In genomic region chr12:125132698-125133400, GRCh38 we compare ENCODE assay signal across 24 cellular contexts. TPM values are rescaled to one million over a fixed set of nuclear protein-coding genes. Genes with fewer than 3 reads are reported as not detected.
DNase-seq lines count a peak whose midpoint lies in the region; ATAC-seq and TF ChIP-seq lines count a peak whose summit lies in the region.
"Had no signal": no experiment of that assay in that cellular context is flagged by ENCODE, and none has a peak within 500 bp of the region (broad histone marks: within the 10 kb centered on the region; RNA-seq: fewer than 3 reads in every experiment).

No MANE protein-coding gene starts in this region.

- intact Hi-C loops in MCF 10A (cut with micrococcal nuclease), result no loop called here
- intact Hi-C loops in mammary epithelial cell (cut with micrococcal nuclease), result no loop called here

- H3K4me3 Mint-ChIP-seq in MCF 10A (ENCODE audit: unreplicated experiment), result no peak overlapping the region
- H3K4me3 Mint-ChIP-seq in progenitor cell of endocrine pancreas (ENCODE audit: low read depth), result no peak overlapping the region
- H3K4me3 Mint-ChIP-seq: activated naive CD4-positive, alpha-beta T cell treated with anti-CD3 and anti-CD28 coated beads, Interleukin-2, amount 10 ng/mL, durations not matched to agents 7 days and 5 days; activated T-cell treated with anti-CD3 and anti-CD28 coated beads, Interleukin-2, amount 50 U/mL, for 4 hours had no signal

- TF ChIP-seq CTCF in MCF 10A (IDR thresholded peaks at IDR 0.05; ENCODE audit: unreplicated experiment), result no peak
- no peak for TF ChIP-seq CTCF in mammary epithelial cell (conservative IDR thresholded peaks at IDR 0.05 in 1 of 2, IDR thresholded peaks at IDR 0.05 in 1 of 2; ENCODE audit: extremely low read depth in 1 of 2, insufficient read depth in 1 of 2, low read depth in 1 of 2, low read length in 2 of 2)
- no peak for TF ChIP-seq CTCF in progenitor cell of endocrine pancreas (IDR thresholded peaks at IDR 0.05; ENCODE audit: unreplicated experiment)

- no peak overlapping the region for H3K9ac ChIP-seq in mammary epithelial cell (ENCODE audit: insufficient read depth, low read length)

- H3K27me3 ChIP-seq in mammary epithelial cell (ENCODE audit: insufficient read depth, low read length), result no peaks in the 10 kb centered on the region
- H3K27me3 ChIP-seq: foreskin keratinocyte, neutrophil had no signal

- H3K4me1 Mint-ChIP-seq in MCF 10A (ENCODE audit: insufficient read depth, unreplicated experiment) (no peaks in the 10 kb centered on the region), progenitor cell of endocrine pancreas (ENCODE audit: low read depth) (no peaks in the 10 kb centered on the region)
- H3K4me1 Mint-ChIP-seq: activated naive CD4-positive, alpha-beta T cell treated with anti-CD3 and anti-CD28 coated beads, Interleukin-2, amount 10 ng/mL, durations not matched to agents 7 days and 5 days had no signal

- no peak overlapping the region for H3K4me2 ChIP-seq in mammary epithelial cell (ENCODE audit: insufficient read depth, low read depth, low read length)

- ATAC-seq in GM18868 (IDR thresholded peaks at IDR 0.05; ENCODE audit: unreplicated experiment), result no peak
- ATAC-seq: activated T-cell treated with anti-CD3 and anti-CD28 coated beads, Interleukin-2, amount 50 U/mL, for 4 hours; foreskin keratinocyte; left lobe of liver had no signal

- H3K36me3 ChIP-seq in mammary epithelial cell (ENCODE audit: insufficient read depth, low read length), result peaks cover 6% of the 10 kb centered on the region

- H3K36me3 Mint-ChIP-seq in MCF 10A (ENCODE audit: insufficient read depth, unreplicated experiment) (peaks cover 42% of the 10 kb centered on the region), progenitor cell of endocrine pancreas (ENCODE audit: insufficient read depth) (peaks cover 19% of the 10 kb centered on the region)

- H3K4me1 ChIP-seq in mammary epithelial cell (ENCODE audit: insufficient read depth, low read length), result no peaks in the 10 kb centered on the region
- H3K4me1 ChIP-seq: Caco-2, foreskin keratinocyte had no signal

- no peak overlapping the region for H2AFZ ChIP-seq in mammary epithelial cell (ENCODE audit: low read depth, low read length)

- POLR2A ChIA-PET in MCF 10A (lab: Yijun Ruan, JAX), result no interaction called here

- dilution Hi-C loops in mammary epithelial cell (cut with HindIII; ENCODE audit: low sequenced_read_pairs), result loop anchor here (5.0 kb wide), 1 partner anchor 61 kb away; no protein-coding TSS in a partner anchor

- no peaks in the 10 kb centered on the region for H3K79me2 ChIP-seq in mammary epithelial cell (ENCODE audit: insufficient read depth, low read length)

- no peaks in the 10 kb centered on the region for H3K9me3 ChIP-seq in mammary epithelial cell (replicated peaks; ENCODE audit: insufficient read depth, low read length)
- H3K9me3 ChIP-seq: Caco-2, neutrophil had no signal

- DNase-seq in MCF 10A (ENCODE audit: unreplicated experiment), result no peak
- no peak for DNase-seq in mammary epithelial cell
- peak; percentile 15 for DNase-seq in SIG-M5 (lab: John Stamatoyannopoulos, UW)
- peak; percentile 5 for DNase-seq in fibroblast of peridontal ligament (ENCODE audit: extremely low read depth)
- DNase-seq in NCI-H2171 (lab: John Stamatoyannopoulos, UW), result no peak
- DNase-seq in progenitor cell of endocrine pancreas (ENCODE audit: low spot score, unreplicated experiment), result no peak
- DNase-seq in H4 (ENCODE audit: low spot score), result no peak
- DNase-seq: activated CD8-positive, alpha-beta memory T cell treated with anti-CD3 and anti-CD28 coated beads for 24 hours; activated naive CD4-positive, alpha-beta T cell treated with anti-CD3 and anti-CD28 coated beads, Interleukin-2, amount 10 ng/mL, durations not matched to agents 7 days and 5 days; activated T-cell treated with anti-CD3 and anti-CD28 coated beads, Interleukin-2, amount 50 U/mL, for 4 hours; Caco-2; EL; foreskin keratinocyte; NCI-H1105; NCI-H2029 treated with DMSO at 0.1 percent for 48 hours; SHP77; small intestine; stimulated activated CD4-positive, alpha-beta T cell treated with anti-CD3 and anti-CD28 coated beads, Interleukin-2, amount 100 ng/mL, for 48 hours; stimulated activated naive CD4-positive, alpha-beta T cell treated with Interleukin-2 at 50 U/mL for 16 hours had no signal

- H4K20me1 ChIP-seq in mammary epithelial cell (ENCODE audit: insufficient read depth, low read length), result no peaks in the 10 kb centered on the region

- in situ Hi-C loops in mammary epithelial cell (cut with MboI; ENCODE audit: low sequenced_read_pairs in 2 of 2), result no loop called here

- WGBS in mammary epithelial cell (ENCODE audit: low coverage, missing lambda C conversion rate), result 95% methylated on average over 15 of the region's 16 CpGs

- H3K27ac Mint-ChIP-seq in MCF 10A (ENCODE audit: low read depth, unreplicated experiment) (peak overlapping the region; percentile 67), progenitor cell of endocrine pancreas (no peak overlapping the region)
- H3K27ac Mint-ChIP-seq: activated naive CD4-positive, alpha-beta T cell treated with anti-CD3 and anti-CD28 coated beads, Interleukin-2, amount 10 ng/mL, durations not matched to agents 7 days and 5 days had no signal

- no peaks in the 10 kb centered on the region for H3K27me3 Mint-ChIP-seq in MCF 10A (ENCODE audit: insufficient read depth, unreplicated experiment)
- H3K27me3 Mint-ChIP-seq in progenitor cell of endocrine pancreas, result no peaks in the 10 kb centered on the region
- H3K27me3 Mint-ChIP-seq: activated naive CD4-positive, alpha-beta T cell treated with anti-CD3 and anti-CD28 coated beads, Interleukin-2, amount 10 ng/mL, durations not matched to agents 7 days and 5 days had no signal

- H3K4me3 ChIP-seq in mammary epithelial cell (replicated peaks in 1 of 3; ENCODE audit: insufficient read depth in 1 of 3, low read depth in 2 of 3, low read length in 3 of 3), result no peak overlapping the region

- CTCF ChIA-PET in MCF 10A (lab: Yijun Ruan, JAX), result no interaction called here
- CTCF ChIA-PET in mammary epithelial cell (lab: Charles Lee; ENCODE audit: low non-redundant PET), result no interaction called here

- H3K27ac ChIP-seq in mammary epithelial cell (ENCODE audit: insufficient read depth, low read depth, low read length), result no peak overlapping the region
- H3K27ac ChIP-seq: 22Rv1, foreskin keratinocyte, neutrophil had no signal

- BruUV-seq in MCF 10A (replicated peaks; lab: Mats Ljungman, UMichigan) (no TSS peak), mammary epithelial cell (replicated peaks; lab: Mats Ljungman, UMichigan) (no TSS peak)

- H3K9me3 Mint-ChIP-seq in MCF 10A (ENCODE audit: unreplicated experiment) (no peaks in the 10 kb centered on the region), progenitor cell of endocrine pancreas (ENCODE audit: low read depth) (no peaks in the 10 kb centered on the region)
- H3K9me3 Mint-ChIP-seq: activated naive CD4-positive, alpha-beta T cell treated with anti-CD3 and anti-CD28 coated beads, Interleukin-2, amount 10 ng/mL, durations not matched to agents 7 days and 5 days; activated T-cell treated with anti-CD3 and anti-CD28 coated beads, Interleukin-2, amount 50 U/mL, for 4 hours had no signal

RNA-seq across cellular contexts. Expression of gene TMEM132B, which starts 53.3 kb away (rescaled TPM):
- total RNA-seq in MCF 10A (2022) (0.26 and 0.69 TPM in 2 replicates), mammary epithelial cell (under 1 TPM; under 0.01 to 0.71 TPM), progenitor cell of endocrine pancreas (0.98 and 1.4 TPM in 2 replicates)
- 0.42 TPM for polyA plus RNA-seq in mammary epithelial cell
- polyA minus RNA-seq in mammary epithelial cell, result 2.0 TPM
- total RNA-seq in H4 (2014; rRNA removed; shearing (Covaris generic)), result 3.2 and 6.6 TPM in 2 replicates
- total RNA-seq: Caco-2, epithelial cell of proximal tubule had no signal

Comparison
In these comparisons a context has a peak if more than half of its experiments do, and no peak if none do; other contexts are left out.
1. DNase-seq: peak in SIG-M5 (single experiment) and fibroblast of peridontal ligament (single experiment); none in MCF 10A (single experiment), mammary epithelial cell (single experiment), NCI-H2171 (single experiment), progenitor cell of endocrine pancreas (single experiment) and H4 (single experiment).